9 cellular contexts compared by ENCODE assay signal in the genomic region with DNA sequence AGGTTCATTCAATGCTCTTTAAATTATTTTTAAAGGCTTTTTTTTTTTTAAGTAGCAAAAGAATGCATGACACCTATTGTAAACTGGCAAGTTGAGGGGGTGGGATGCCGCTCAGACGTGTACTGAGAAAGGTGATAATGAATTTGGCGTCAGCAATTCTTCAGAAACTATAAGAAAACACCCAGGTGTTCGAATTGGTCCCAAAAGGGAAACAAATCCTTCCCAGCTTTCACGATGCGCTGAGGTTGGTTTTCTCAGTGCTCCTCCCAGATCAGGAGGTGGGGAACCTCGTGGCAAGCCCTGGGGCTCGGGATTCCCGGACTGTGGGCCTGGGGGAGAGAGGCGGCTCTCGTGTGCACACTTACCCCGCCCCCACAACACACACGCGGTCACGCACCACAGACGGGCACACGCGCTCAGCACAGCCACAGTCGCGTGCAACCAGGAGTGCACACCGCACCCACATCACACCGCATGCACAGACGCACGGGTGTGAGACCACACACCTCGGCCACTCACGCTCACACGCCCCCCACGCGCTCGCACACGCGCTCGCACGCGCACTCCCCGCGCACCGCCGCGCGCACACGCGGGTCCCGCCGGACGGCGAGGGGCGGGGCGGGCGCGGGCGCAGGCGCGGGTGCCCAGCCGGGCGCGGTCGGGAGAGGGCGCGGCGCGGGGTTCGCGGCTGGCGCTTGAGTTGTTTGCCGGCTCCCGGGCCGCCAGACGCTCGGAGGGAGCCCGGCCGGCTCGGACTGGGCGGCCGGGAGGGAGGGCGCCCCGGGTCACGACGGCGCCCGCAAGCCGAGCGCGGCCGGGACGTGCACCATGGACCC. TPM values are rescaled to one million over a fixed set of nuclear protein-coding genes. Genes with fewer than 3 reads are reported as not detected.
A peak's percentile ranks its signal among the peaks of the same experiment; 100 is the strongest.
DNase-seq lines count a peak whose midpoint lies in the region; ATAC-seq, FAIRE-seq and TF ChIP-seq lines count a peak whose summit lies in the region.
"Had no signal": no experiment of that assay in that cellular context is flagged by ENCODE, and none has a peak within 500 bp of the region (broad histone marks: within the 10 kb centered on the region; RNA-seq: fewer than 3 reads in every experiment).

A gene with protein sequence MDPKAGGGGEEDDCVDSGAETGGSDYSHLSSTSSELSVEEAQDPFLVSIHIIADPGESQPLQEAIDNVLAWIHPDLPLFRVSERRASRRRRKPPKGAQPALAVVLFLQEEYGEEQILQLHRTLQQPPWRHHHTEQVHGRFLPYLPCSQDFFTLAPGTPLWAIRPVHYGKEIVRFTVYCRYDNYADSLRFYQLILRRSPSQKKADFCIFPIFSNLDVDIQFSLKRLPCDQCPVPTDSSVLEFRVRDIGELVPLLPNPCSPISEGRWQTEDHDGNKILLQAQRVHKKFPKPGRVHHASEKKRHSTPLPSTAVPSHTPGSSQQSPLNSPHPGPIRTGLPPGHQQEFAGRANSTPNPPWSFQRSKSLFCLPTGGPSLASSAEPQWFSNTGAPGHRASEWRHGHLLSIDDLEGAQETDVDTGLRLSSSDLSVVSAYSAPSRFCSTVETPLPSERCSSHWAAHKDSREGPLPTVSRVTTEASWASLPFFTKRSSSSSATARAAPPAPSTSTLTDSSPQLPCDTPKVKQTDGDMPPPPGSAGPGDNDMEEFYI (plus strand): TSS at position 725 of the 836 bp plus-strand sequence. CDS start 104 bp downstream, at position 829.

- H2AFZ ChIP-seq in H1 (ENCODE audit: low read length) (peak within 1 kb of the TSS; percentile 82; the same call in 1 of the 2 replicates), mesenchymal stem cell (ENCODE audit: low read depth, low read length) (peak within 1 kb of the TSS; percentile 48)

- peak within 1 kb of the TSS; percentile 95 for H2BK20ac ChIP-seq in H1 (ENCODE audit: low read length)

- peak; percentile 70 for ATAC-seq in GM21786 (IDR thresholded peaks at IDR 0.05; ENCODE audit: unreplicated experiment)

- TF ChIP-seq POLR2A in H1 (IDR thresholded peaks at IDR 0.05; ENCODE audit: control extremely low read depth in 1 of 2, low read depth in 2 of 2, low read length in 2 of 2), result peak in 1 of 2 experiments; percentile 42; a peak in 1 of 3 replicates

- peak within 1 kb of the TSS; percentile 24; the same call in 1 of the 2 replicates for H3K27ac ChIP-seq in H1 (ENCODE audit: low read depth, low read length)
- H3K27ac ChIP-seq in mesenchymal stem cell (ENCODE audit: low read length, poor library complexity, severe bottlenecking), result no peak within 1 kb of the TSS
- H3K27ac ChIP-seq: epithelial cell of prostate had no signal

- WGBS in H1 (ENCODE audit: extremely low coverage in 1 of 2, insufficient coverage in 1 of 2, insufficient read length in 1 of 2, insufficient replicate concordance in 2 of 2, low coverage in 1 of 2, low lambda C conversion rate in 2 of 2, missing lambda C conversion rate in 1 of 2), 2 experiments, result 3% methylated on average over 52 of the region's 86 CpGs; no CpG with 5 or more reads in 1 of the 2 experiments
- WGBS in mesenchymal stem cell, result 2% methylated on average over 32 of the region's 86 CpGs

- no peak for FAIRE-seq in H1 (lab: Jason Lieb, UNC)

- POLR2A ChIA-PET in H1 (lab: Charles Lee; ENCODE audit: partially characterized antibody), result interaction anchor here (0.6 to 11.1 kb wide), 9 partner anchors 13 to 72 kb away, joined by 3 to 160 read pairs (median 9); no protein-coding TSS in a partner anchor

- peak in 1 of 2 experiments; percentile 43; a peak in 2 of 4 replicates for TF ChIP-seq RAD21 in H1 (IDR thresholded peaks at IDR 0.05 in 1 of 2, conservative IDR thresholded peaks at IDR 0.05 in 1 of 2; ENCODE audit: low read depth in 2 of 2, low read length in 2 of 2)

- peak; percentile 10 to 71 (median 46); a peak in 3 of 4 replicates for TF ChIP-seq CTCF in H1 (IDR thresholded peaks at IDR 0.05; ENCODE audit: control extremely low read depth in 1 of 3, insufficient read depth in 1 of 3, low read depth in 1 of 3, low read length in 3 of 3)

- H3K4me3 ChIP-seq in H1 (ENCODE audit: extremely low read depth in 1 of 4, insufficient read depth in 2 of 4, low read depth in 3 of 4, low read length in 4 of 4), result peak within 1 kb of the TSS; percentile 80 to 96 (median 89)
- H3K4me3 ChIP-seq in mesenchymal stem cell (ENCODE audit: insufficient read depth in 1 of 2, low read depth in 1 of 2, low read length in 2 of 2), result peak within 1 kb of the TSS; percentile 82 to 92

- H4K91ac ChIP-seq in H1 (replicated peaks; ENCODE audit: insufficient read length, low read length) (peak within 1 kb of the TSS; percentile 100), mesenchymal stem cell (ENCODE audit: low read length) (no peak within 1 kb of the TSS)

- H3K79me1 ChIP-seq in H1 (ENCODE audit: low read depth, low read length) (no peaks in the 10 kb centered on the region; the same call in 1 of the 2 replicates), mesenchymal stem cell (replicated peaks; ENCODE audit: low read length, poor library complexity, severe bottlenecking) (no peaks in the 10 kb centered on the region)

- peak within 1 kb of the TSS; percentile 66 for H3K56ac ChIP-seq in H1 (replicated peaks; ENCODE audit: insufficient read length, low read depth, low read length)

- TF ChIP-seq EP300 in H1 (IDR thresholded peaks at IDR 0.05; ENCODE audit: borderline replicate concordance in 1 of 2, low read depth in 2 of 2, low read length in 2 of 2), result no peak

- H3K9me3 ChIP-seq in H1 (ENCODE audit: insufficient read depth in 2 of 2, low read depth in 1 of 2, low read length in 1 of 2) (no peaks in the 10 kb centered on the region), mesenchymal stem cell (ENCODE audit: control insufficient read depth, low read length) (no peaks in the 10 kb centered on the region)

- peak within 1 kb of the TSS; percentile 100 for H2BK15ac ChIP-seq in H1 (ENCODE audit: low read length)
- no peak within 1 kb of the TSS for H2BK15ac ChIP-seq in mesenchymal stem cell (ENCODE audit: low read depth, poor library complexity, severe bottlenecking)

- H3K18ac ChIP-seq in H1 (ENCODE audit: extremely low read depth, low read length) (peak within 1 kb of the TSS; percentile 100), mesenchymal stem cell (ENCODE audit: low read depth in 1 of 2, low read length in 2 of 2) (peak within 1 kb of the TSS; percentile 55 to 58)

- H3K79me2 ChIP-seq in H1 (ENCODE audit: control insufficient read depth in 1 of 2, insufficient read depth in 2 of 2, low read length in 2 of 2), result peaks cover 5 to 43% of the 10 kb centered on the region in 2 experiments

- H2AK5ac ChIP-seq in H1 (ENCODE audit: low read depth, low read length) (peak within 1 kb of the TSS; percentile 24; the same call in 1 of the 2 replicates), mesenchymal stem cell (ENCODE audit: low read length, severe bottlenecking) (no peak within 1 kb of the TSS)

- DNase-seq in Daoy (ENCODE audit: low read depth) (peak; percentile 53), M059J (ENCODE audit: low read depth) (peak; percentile 38), H1 (ENCODE audit: low read depth in 1 of 2, low spot score in 2 of 2) (peak in 1 of 2 experiments; percentile 80), mesenchymal stem cell (peak; percentile 32), T-helper 9 cell (no peak)
- peak; percentile 19 for DNase-seq in activated CD4-positive, alpha-beta T cell treated with anti-CD3 and anti-CD28 coated beads, Interleukin-2, amount 50 U/mL, for 1 hour
- peak; percentile 44 for DNase-seq in stimulated activated CD8-positive, alpha-beta memory T cell treated with anti-CD3 and anti-CD28 coated beads, Interleukin-4, amount 100 ng/mL, for 24 hours (ENCODE audit: low read depth)

- H2BK120ac ChIP-seq in H1 (replicated peaks; ENCODE audit: low read depth, low read length) (peak within 1 kb of the TSS; percentile 87), mesenchymal stem cell (ENCODE audit: low read depth, low read length) (no peak within 1 kb of the TSS)

- H3K27me3 ChIP-seq in H1 (replicated peaks in 1 of 4; ENCODE audit: control insufficient read depth in 3 of 4, extremely low read depth in 1 of 4, insufficient read depth in 3 of 4, low read length in 3 of 4), result no peaks in the 10 kb centered on the region
- peaks cover 10 to 62% of the 10 kb centered on the region in 2 experiments for H3K27me3 ChIP-seq in mesenchymal stem cell (ENCODE audit: control insufficient read depth in 1 of 2, insufficient read depth in 1 of 2, low read length in 2 of 2)

- H3K4me1 ChIP-seq in H1 (replicated peaks in 1 of 4; ENCODE audit: control insufficient read depth in 3 of 4, insufficient read depth in 4 of 4, low read length in 3 of 4), result peaks cover 6 to 23% (median 22%) of the 10 kb centered on the region in 4 experiments
- peaks cover 7% of the 10 kb centered on the region for H3K4me1 ChIP-seq in mesenchymal stem cell (ENCODE audit: control insufficient read depth, insufficient read depth, low read depth, low read length)

- peak within 1 kb of the TSS; percentile 95 for H4K5ac ChIP-seq in H1 (ENCODE audit: insufficient read length, low read depth, low read length)

- H3K36me3 ChIP-seq in H1 (ENCODE audit: control insufficient read depth in 2 of 4, insufficient read depth in 4 of 4, low read length in 3 of 4) (peaks cover 2 to 14% (median 6%) of the 10 kb centered on the region in 4 experiments; a peak in 6 of 8 replicates), mesenchymal stem cell (ENCODE audit: control insufficient read depth in 1 of 2, insufficient read depth in 2 of 2, low read depth in 1 of 2, low read length in 2 of 2) (no peaks in the 10 kb centered on the region)

- H3K9ac ChIP-seq in H1 (replicated peaks in 1 of 4; ENCODE audit: extremely low read depth in 1 of 4, low read depth in 3 of 4, low read length in 3 of 4) (peak within 1 kb of the TSS; percentile 62 to 82 (median 72)), mesenchymal stem cell (ENCODE audit: low read length) (peak within 1 kb of the TSS; percentile 83)

- CTCF ChIA-PET in H1 (lab: Charles Lee; ENCODE audit: partially characterized antibody), result interaction anchor here (0.6 to 4.2 kb wide), 13 partner anchors 10 to 616 kb away, joined by 3 to 31 read pairs (median 3); no protein-coding TSS in a partner anchor

- H4K20me1 ChIP-seq in H1 (replicated peaks in 1 of 2; ENCODE audit: control insufficient read depth in 1 of 2, insufficient read depth in 2 of 2, low read length in 2 of 2), result peaks cover 0 to 3% of the 10 kb centered on the region in 2 experiments

- H3K23me2 ChIP-seq in H1 (ENCODE audit: low read depth, low read length), result peaks cover 7% of the 10 kb centered on the region

- H3K14ac ChIP-seq in H1 (ENCODE audit: insufficient read length) (peak within 1 kb of the TSS; percentile 95), mesenchymal stem cell (ENCODE audit: low read length in 2 of 2) (peak within 1 kb of the TSS in 1 of 2 experiments; percentile 80)

- peak within 1 kb of the TSS; percentile 84 to 98 for H3K4me2 ChIP-seq in H1 (ENCODE audit: insufficient read depth in 1 of 2, low read depth in 2 of 2, low read length in 2 of 2)
- peak within 1 kb of the TSS; percentile 89 for H3K4me2 ChIP-seq in mesenchymal stem cell (ENCODE audit: low read length, poor library complexity, severe bottlenecking)

- H2BK12ac ChIP-seq in H1 (ENCODE audit: low read depth, low read length), result peak within 1 kb of the TSS; percentile 100
- no peak within 1 kb of the TSS for H2BK12ac ChIP-seq in mesenchymal stem cell (ENCODE audit: low read length in 2 of 2)

- H2BK5ac ChIP-seq in H1 (ENCODE audit: low read depth, low read length) (peak within 1 kb of the TSS; percentile 99), mesenchymal stem cell (ENCODE audit: low read depth, low read length, poor library complexity, severe bottlenecking) (no peak within 1 kb of the TSS)

- H3K4ac ChIP-seq in H1 (replicated peaks; ENCODE audit: insufficient read length, low read depth, low read length) (peak within 1 kb of the TSS; percentile 99), mesenchymal stem cell (ENCODE audit: low read depth in 1 of 2, low read length in 2 of 2) (no peak within 1 kb of the TSS)

- H4K8ac ChIP-seq in H1 (ENCODE audit: extremely low read depth, insufficient read depth, low read length) (peak within 1 kb of the TSS; percentile 87), mesenchymal stem cell (ENCODE audit: low read length) (peak within 1 kb of the TSS; percentile 83)

- H3K23ac ChIP-seq in H1 (ENCODE audit: insufficient read length) (no peak within 1 kb of the TSS), mesenchymal stem cell (ENCODE audit: low read length in 2 of 2) (no peak within 1 kb of the TSS)

RNA-seq across cellular contexts. Expression of the gene that starts here (rescaled TPM):
- 0.46 and 1.0 TPM in 2 replicates for total RNA-seq in Daoy (2014; rRNA removed; shearing (Covaris generic))
- total RNA-seq in M059J (2014; rRNA removed; shearing (Covaris generic)), result 0.22 and 0.64 TPM in 2 replicates
- 47.1 and 49.9 TPM in 2 replicates for total RNA-seq in H1 (2021; fragmentation: NEBNext Ultra II Directional; extraction: Animal tissue kit (Norgen Biotek cat#: 25700))
- 40.7 and 47.1 TPM in 2 replicates for polyA plus RNA-seq in H1 (2011; rRNA removed)
- polyA plus RNA-seq in H1 (2011; cell fraction: cytosol; rRNA removed), result 27.7 TPM
- polyA plus RNA-seq in H1 (2011; cell fraction: nucleus; rRNA removed), result 38.7 TPM
- polyA plus RNA-seq in H1 (2012, experiment 1 of 2), result 29.0 to 33.9 TPM (median 30.6 TPM) in 4 replicates
- 16.3 TPM for polyA plus RNA-seq in H1 (2012, experiment 2 of 2)
- 32.9 TPM for polyA plus RNA-seq in H1 (2013, experiment 1 of 2)
- polyA plus RNA-seq in H1 (2013, experiment 2 of 2), result 34.6 TPM
- polyA minus RNA-seq in H1 (2011; rRNA and poly(A)+ RNA removed), result 38.0 and 39.6 TPM in 2 replicates
- polyA minus RNA-seq in H1 (2011; cell fraction: cytosol; rRNA and poly(A)+ RNA removed), result 34.9 TPM
- polyA minus RNA-seq in H1 (2011; cell fraction: nucleus; rRNA and poly(A)+ RNA removed), result 78.7 TPM
- 0.06 TPM for polyA plus RNA-seq in mesenchymal stem cell (2013, experiment 1 of 2)
- polyA plus RNA-seq in mesenchymal stem cell (2013, experiment 2 of 2), result 0.03 TPM

Comparison
In these comparisons a context has a peak if more than half of its experiments do, and no peak if none do; other contexts are left out.
1. RNA of the gene that starts here (total RNA-seq): 47.1 to 49.9 TPM in H1; 0.22 to 0.64 TPM in M059J and 0.46 to 1.0 TPM in Daoy; every median in the first group is over 10 times any median in the second.
2. Peak in DNase-seq in M059J; RNA of the gene not detected or under 1 TPM.